ENCODE assay signal across 26 cellular contexts in the genomic region with DNA sequence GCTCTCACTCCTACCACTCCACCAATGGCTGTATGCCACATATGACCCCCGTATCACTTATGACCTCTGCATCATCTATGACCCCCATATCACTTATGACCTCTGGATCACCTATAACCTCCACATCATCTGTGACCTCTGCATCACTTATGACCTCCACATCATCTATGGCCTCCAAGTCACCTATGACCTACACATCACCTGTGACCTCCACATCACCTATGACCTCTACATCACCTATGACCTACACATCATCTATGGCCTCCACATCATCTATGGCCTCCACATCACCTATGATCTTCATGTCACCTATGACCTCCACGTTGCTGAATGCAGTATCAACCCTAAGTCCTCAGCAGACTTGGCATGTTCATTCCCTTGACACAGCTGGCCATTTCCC.
"Had no signal": no experiment of that assay in that cellular context is flagged by ENCODE, and none has a peak within 500 bp of the region (broad histone marks: within the 10 kb centered on the region; RNA-seq: fewer than 3 reads in every experiment).

No MANE protein-coding gene starts in this region.

- DNase-seq: activated CD4-positive, alpha-beta T cell treated with anti-CD3 and anti-CD28 coated beads for 4 hours; activated CD4-positive, alpha-beta T cell treated with anti-CD3 and anti-CD28 coated beads, Interleukin-2, amount 50 U/mL, for 4 hours; activated naive CD4-positive, alpha-beta T cell treated with Interleukin-2 at 50 U/mL for 16 hours; activated naive CD8-positive, alpha-beta T cell treated with anti-CD3 and anti-CD28 coated beads, Interleukin-2, amount 50 U/mL, for 24 hours; activated T-cell treated with anti-CD3 and anti-CD28 coated beads, Interleukin-2, amount 50 U/mL, for 4 hours; amniotic stem cell; body of pancreas; KG1; NCI-H1092; NCI-H1417; NCI-H1694; NCI-H2029; NCI-H2107; NCI-H2171 treated with DMSO at 0.1 percent for 48 hours; NCI-H226; NCI-H69; NK-92 treated with Interleukin-12 subunit alpha and Interleukin-12 subunit beta, amount 100 ng/mL, for 24 hours; OCI-M1; RPMI8226; T-helper 1 cell; WERI-Rb-1 had no signal

- ATAC-seq: activated naive CD4-positive, alpha-beta T cell treated with anti-CD3 and anti-CD28 coated beads, Interleukin-2, amount 50 U/mL, for 72 hours; activated naive CD8-positive, alpha-beta T cell treated with anti-CD3 and anti-CD28 coated beads, Interleukin-2, amount 50 U/mL, for 24 hours; activated T-cell treated with anti-CD3 and anti-CD28 coated beads, Interleukin-2, amount 50 U/mL, for 4 hours; body of pancreas; Panc1; Right ventricle myocardium inferior had no signal

- H3K4me3 ChIP-seq: ascending aorta, body of pancreas, SK-N-MC had no signal

- H3K27ac ChIP-seq: ascending aorta, body of pancreas, SK-N-MC, WERI-Rb-1 had no signal
